ENCODE assay signal across 14 cellular contexts in the genomic region with DNA sequence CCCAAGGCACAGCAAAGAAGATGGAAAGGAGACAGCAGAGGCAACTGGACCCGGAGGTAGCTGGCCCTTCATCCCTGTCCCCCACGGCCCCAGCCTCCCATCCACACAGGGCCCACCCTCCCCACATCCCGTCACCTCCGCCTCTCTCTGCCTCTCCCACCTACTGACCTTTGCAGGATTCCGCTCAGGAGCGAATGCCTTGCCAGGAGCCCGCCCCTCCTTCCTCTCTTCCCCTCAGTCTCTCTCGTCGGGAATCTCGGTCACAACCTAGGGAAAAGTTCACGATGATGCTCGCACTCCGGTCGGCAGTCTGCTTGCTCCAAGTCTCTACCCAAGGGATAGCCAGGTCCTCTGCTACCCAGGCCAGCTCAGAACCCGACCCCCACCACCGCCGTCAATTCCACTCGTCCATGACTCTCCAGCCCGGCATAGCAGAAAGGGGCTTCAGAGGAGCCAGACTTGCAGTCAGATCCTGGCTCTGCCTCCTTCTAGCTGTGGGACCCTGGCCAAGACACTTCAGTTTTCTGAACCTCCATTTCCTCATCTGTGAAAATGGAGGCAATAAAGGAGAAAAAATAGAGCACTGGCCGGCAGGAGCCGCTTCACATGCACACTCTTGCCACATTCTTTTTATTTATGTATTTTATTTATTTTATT. TPM values are rescaled to one million over a fixed set of nuclear protein-coding genes. Genes with fewer than 3 reads are reported as not detected.
A peak's percentile ranks its signal among the peaks of the same experiment; 100 is the strongest.
DNase-seq lines count a peak whose midpoint lies in the region; ATAC-seq and TF ChIP-seq lines count a peak whose summit lies in the region.
"Had no signal": no experiment of that assay in that cellular context is flagged by ENCODE, and none has a peak within 500 bp of the region (broad histone marks: within the 10 kb centered on the region; RNA-seq: fewer than 3 reads in every experiment).

No MANE protein-coding gene starts in this region.

- no peak for ATAC-seq in Panc1
- ATAC-seq: body of pancreas had no signal

- no peaks in the 10 kb centered on the region for H3K27me3 Mint-ChIP-seq in T-helper 1 cell treated with Interleukin-12 subunit alpha and Interleukin-12 subunit beta and Interleukin-4 antibody, amounts not matched to agents 30 μg/mL and 1 μg/mL, for 36 hours (ENCODE audit: low read depth)
- no peaks in the 10 kb centered on the region for H3K27me3 Mint-ChIP-seq in mesothelial cell of epicardium (ENCODE audit: low read depth)

- in situ Hi-C loops in Panc1 (cut with HindIII; ENCODE audit: low pct_unique_long_range_greater_than_20kb, low sequenced_read_pairs), result no loop called here

- H3K4me3 ChIP-seq in Panc1 (ENCODE audit: low read depth in 2 of 2, low read length in 2 of 2), result no peak overlapping the region
- H3K4me3 ChIP-seq in subcutaneous abdominal adipose tissue (ENCODE audit: low read depth in 1 of 5, low read length in 5 of 5), result peak overlapping the region in 2 of 5 donors; percentile 8 to 17
- H3K4me3 ChIP-seq: body of pancreas had no signal

- peaks cover 35% of the 10 kb centered on the region for H3K36me3 Mint-ChIP-seq in T-helper 1 cell treated with Interleukin-12 subunit alpha and Interleukin-12 subunit beta and Interleukin-4 antibody, amounts not matched to agents 30 μg/mL and 1 μg/mL, for 36 hours (ENCODE audit: low read depth)
- H3K36me3 Mint-ChIP-seq in mesothelial cell of epicardium, result peaks cover 41% of the 10 kb centered on the region

- intact Hi-C loops in Panc1 (cut with micrococcal nuclease; ENCODE audit: unreplicated experiment), result no loop called here

- POLR2A ChIA-PET in Panc1 (lab: Charles Lee), result interaction anchor here (0.6 kb wide), 1 partner anchor 24 kb away, joined by 3 read pairs; no protein-coding TSS in a partner anchor

- H3K27ac Mint-ChIP-seq in T-helper 1 cell treated with Interleukin-12 subunit alpha and Interleukin-12 subunit beta and Interleukin-4 antibody, amounts not matched to agents 30 μg/mL and 1 μg/mL, for 36 hours, result peak overlapping the region; percentile 57
- H3K27ac Mint-ChIP-seq in mesothelial cell of epicardium, result peak overlapping the region; percentile 53

- DNase-seq in T-helper 1 cell (no peak), Panc1 (ENCODE audit: low read depth, low spot score) (no peak), mesothelial cell of epicardium (ENCODE audit: low spot score in 2 of 2, unreplicated experiment in 2 of 2) (no peak), NOMO-1 treated with dmso at 0.1 percent for 144 hours (lab: John Stamatoyannopoulos, UW; ENCODE audit: unreplicated experiment) (no peak), NCI-H1417 treated with DMSO at 0.1 percent for 48 hours (lab: John Stamatoyannopoulos, UW) (no peak), inferior parietal cortex (ENCODE audit: extremely low spot score) (no peak)
- DNase-seq: activated CD4-positive, alpha-beta T cell treated with anti-CD3 and anti-CD28 coated beads for 48 hours; body of pancreas; effector CD8-positive, alpha-beta T cell; NCI-H2227 treated with DMSO at 0.1 percent for 48 hours; substantia nigra; T-helper 2 cell had no signal

- H3K4me1 Mint-ChIP-seq in T-helper 1 cell treated with Interleukin-12 subunit alpha and Interleukin-12 subunit beta and Interleukin-4 antibody, amounts not matched to agents 30 μg/mL and 1 μg/mL, for 36 hours (ENCODE audit: low read depth), result peaks cover 30% of the 10 kb centered on the region
- peaks cover 30% of the 10 kb centered on the region for H3K4me1 Mint-ChIP-seq in mesothelial cell of epicardium

- H3K4me3 Mint-ChIP-seq in T-helper 1 cell treated with Interleukin-12 subunit alpha and Interleukin-12 subunit beta and Interleukin-4 antibody, amounts not matched to agents 30 μg/mL and 1 μg/mL, for 36 hours, result no peak overlapping the region
- H3K4me3 Mint-ChIP-seq in mesothelial cell of epicardium, result no peak overlapping the region

- H3K9me3 ChIP-seq in Panc1 (ENCODE audit: control insufficient read depth, insufficient read depth, low read depth, low read length) (no peaks in the 10 kb centered on the region), subcutaneous abdominal adipose tissue (ENCODE audit: control insufficient read depth in 5 of 5, low read length in 5 of 5) (no peaks in the 10 kb centered on the region)
- H3K9me3 ChIP-seq: body of pancreas had no signal

- peaks cover 44% of the 10 kb centered on the region for H3K4me1 ChIP-seq in Panc1 (ENCODE audit: control insufficient read depth, insufficient read depth, low read length)
- peaks cover 32 to 70% (median 62%) of the 10 kb centered on the region in 5 donors for H3K4me1 ChIP-seq in subcutaneous abdominal adipose tissue (ENCODE audit: control insufficient read depth in 5 of 5, insufficient read depth in 5 of 5, low read length in 5 of 5)

- H3K27ac ChIP-seq in Panc1 (ENCODE audit: low read length) (peak overlapping the region; percentile 54), subcutaneous abdominal adipose tissue (ENCODE audit: low read depth, low read length) (peak overlapping the region; percentile 72)
- H3K27ac ChIP-seq: body of pancreas had no signal

- no peaks in the 10 kb centered on the region for H3K9me3 Mint-ChIP-seq in T-helper 1 cell treated with Interleukin-12 subunit alpha and Interleukin-12 subunit beta and Interleukin-4 antibody, amounts not matched to agents 30 μg/mL and 1 μg/mL, for 36 hours
- H3K9me3 Mint-ChIP-seq in mesothelial cell of epicardium, result peaks cover 14% of the 10 kb centered on the region

- H3K36me3 ChIP-seq in Panc1 (ENCODE audit: control insufficient read depth, insufficient read depth, low read length) (peaks cover 34% of the 10 kb centered on the region), subcutaneous abdominal adipose tissue (ENCODE audit: control insufficient read depth in 5 of 5, insufficient read depth in 5 of 5, low read length in 5 of 5) (peaks cover 2 to 67% (median 61%) of the 10 kb centered on the region in 5 donors)

- CTCF ChIA-PET in Panc1 (lab: Charles Lee), result interaction anchor here (1.4 kb wide), 1 partner anchor 24 kb away, joined by 4 read pairs; no protein-coding TSS in a partner anchor

- BruUV-seq in Panc1 (replicated peaks; lab: Mats Ljungman, UMichigan), result no TSS peak

- peak overlapping the region in 2 of 5 donors; percentile 19 to 37 for H3K9ac ChIP-seq in subcutaneous abdominal adipose tissue (ENCODE audit: low read length in 5 of 5)

- H3K27me3 ChIP-seq in Panc1 (ENCODE audit: control insufficient read depth, insufficient read depth, low read length) (no peaks in the 10 kb centered on the region), subcutaneous abdominal adipose tissue (ENCODE audit: control insufficient read depth in 5 of 5, insufficient read depth in 4 of 5, low read length in 5 of 5) (no peaks in the 10 kb centered on the region)
- H3K27me3 ChIP-seq: body of pancreas had no signal

- TF ChIP-seq CTCF in Panc1 (IDR thresholded peaks at IDR 0.05) (no peak), mesothelial cell of epicardium (IDR thresholded peaks at IDR 0.05; ENCODE audit: unreplicated experiment) (no peak)

RNA-seq across cellular contexts. Expression of gene AHNAK, which starts 10.2 kb away (rescaled TPM):
- total RNA-seq in Panc1 (2021; ENCODE audit: unreplicated experiment) (844 TPM), mesothelial cell of epicardium (456 to 481 TPM (median 480 TPM) in 3 replicates)
- polyA plus RNA-seq in Panc1 (2012; ENCODE audit: insufficient read length), result 355 TPM

RNA-seq across cellular contexts. Expression of gene EEF1G, which starts 37.3 kb away (rescaled TPM):
- total RNA-seq in Panc1 (2021; ENCODE audit: unreplicated experiment), result 1,119 TPM
- polyA plus RNA-seq in Panc1 (2012; ENCODE audit: insufficient read length), result 1,553 TPM
- 1,747 to 1,829 TPM (median 1,814 TPM) in 3 replicates for total RNA-seq in mesothelial cell of epicardium

RNA-seq across cellular contexts. Expression of gene TUT1, which starts 54.9 kb away (rescaled TPM):
- total RNA-seq in Panc1 (2021; ENCODE audit: unreplicated experiment) (19.9 TPM), mesothelial cell of epicardium (23.7 to 26.0 TPM (median 24.2 TPM) in 3 replicates)
- 21.9 TPM for polyA plus RNA-seq in Panc1 (2012; ENCODE audit: insufficient read length)
